In genomic region chrX:115892787-115893671, GRCh38 we compare ENCODE assay signal across 2 cellular contexts.
TF ChIP-seq lines count a peak whose summit lies in the region.

No MANE protein-coding gene starts in this region.

TF ChIP-seq in K562, 482 proteins besides CTCF, POLR2A, EP300 and RAD21 (continued from another document and continues in another):
- TF ChIP-seq, protein P1, sequence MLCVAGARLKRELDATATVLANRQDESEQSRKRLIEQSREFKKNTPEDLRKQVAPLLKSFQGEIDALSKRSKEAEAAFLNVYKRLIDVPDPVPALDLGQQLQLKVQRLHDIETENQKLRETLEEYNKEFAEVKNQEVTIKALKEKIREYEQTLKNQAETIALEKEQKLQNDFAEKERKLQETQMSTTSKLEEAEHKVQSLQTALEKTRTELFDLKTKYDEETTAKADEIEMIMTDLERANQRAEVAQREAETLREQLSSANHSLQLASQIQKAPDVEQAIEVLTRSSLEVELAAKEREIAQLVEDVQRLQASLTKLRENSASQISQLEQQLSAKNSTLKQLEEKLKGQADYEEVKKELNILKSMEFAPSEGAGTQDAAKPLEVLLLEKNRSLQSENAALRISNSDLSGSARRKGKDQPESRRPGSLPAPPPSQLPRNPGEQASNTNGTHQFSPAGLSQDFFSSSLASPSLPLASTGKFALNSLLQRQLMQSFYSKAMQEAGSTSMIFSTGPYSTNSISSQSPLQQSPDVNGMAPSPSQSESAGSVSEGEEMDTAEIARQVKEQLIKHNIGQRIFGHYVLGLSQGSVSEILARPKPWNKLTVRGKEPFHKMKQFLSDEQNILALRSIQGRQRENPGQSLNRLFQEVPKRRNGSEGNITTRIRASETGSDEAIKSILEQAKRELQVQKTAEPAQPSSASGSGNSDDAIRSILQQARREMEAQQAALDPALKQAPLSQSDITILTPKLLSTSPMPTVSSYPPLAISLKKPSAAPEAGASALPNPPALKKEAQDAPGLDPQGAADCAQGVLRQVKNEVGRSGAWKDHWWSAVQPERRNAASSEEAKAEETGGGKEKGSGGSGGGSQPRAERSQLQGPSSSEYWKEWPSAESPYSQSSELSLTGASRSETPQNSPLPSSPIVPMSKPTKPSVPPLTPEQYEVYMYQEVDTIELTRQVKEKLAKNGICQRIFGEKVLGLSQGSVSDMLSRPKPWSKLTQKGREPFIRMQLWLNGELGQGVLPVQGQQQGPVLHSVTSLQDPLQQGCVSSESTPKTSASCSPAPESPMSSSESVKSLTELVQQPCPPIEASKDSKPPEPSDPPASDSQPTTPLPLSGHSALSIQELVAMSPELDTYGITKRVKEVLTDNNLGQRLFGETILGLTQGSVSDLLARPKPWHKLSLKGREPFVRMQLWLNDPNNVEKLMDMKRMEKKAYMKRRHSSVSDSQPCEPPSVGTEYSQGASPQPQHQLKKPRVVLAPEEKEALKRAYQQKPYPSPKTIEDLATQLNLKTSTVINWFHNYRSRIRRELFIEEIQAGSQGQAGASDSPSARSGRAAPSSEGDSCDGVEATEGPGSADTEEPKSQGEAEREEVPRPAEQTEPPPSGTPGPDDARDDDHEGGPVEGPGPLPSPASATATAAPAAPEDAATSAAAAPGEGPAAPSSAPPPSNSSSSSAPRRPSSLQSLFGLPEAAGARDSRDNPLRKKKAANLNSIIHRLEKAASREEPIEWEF (CRISPR knock-in tag; IDR thresholded peaks at IDR 0.05): no peak
- no peak for TF ChIP-seq CREBBP (IDR thresholded peaks at IDR 0.05; ENCODE audit: low read depth, low read length)
- no peak for TF ChIP-seq NR2C2 (CRISPR knock-in tag; IDR thresholded peaks at IDR 0.05)
- TF ChIP-seq NR2C2 (tag; IDR thresholded peaks at IDR 0.05): peak; percentile 70; the same call in 1 of the 2 replicates
- no peak for TF ChIP-seq ZNF140 (CRISPR knock-in tag; IDR thresholded peaks at IDR 0.05)
- TF ChIP-seq, protein P2, sequence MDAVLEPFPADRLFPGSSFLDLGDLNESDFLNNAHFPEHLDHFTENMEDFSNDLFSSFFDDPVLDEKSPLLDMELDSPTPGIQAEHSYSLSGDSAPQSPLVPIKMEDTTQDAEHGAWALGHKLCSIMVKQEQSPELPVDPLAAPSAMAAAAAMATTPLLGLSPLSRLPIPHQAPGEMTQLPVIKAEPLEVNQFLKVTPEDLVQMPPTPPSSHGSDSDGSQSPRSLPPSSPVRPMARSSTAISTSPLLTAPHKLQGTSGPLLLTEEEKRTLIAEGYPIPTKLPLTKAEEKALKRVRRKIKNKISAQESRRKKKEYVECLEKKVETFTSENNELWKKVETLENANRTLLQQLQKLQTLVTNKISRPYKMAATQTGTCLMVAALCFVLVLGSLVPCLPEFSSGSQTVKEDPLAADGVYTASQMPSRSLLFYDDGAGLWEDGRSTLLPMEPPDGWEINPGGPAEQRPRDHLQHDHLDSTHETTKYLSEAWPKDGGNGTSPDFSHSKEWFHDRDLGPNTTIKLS (IDR thresholded peaks at IDR 0.05; ENCODE audit: borderline replicate concordance, low read depth): no peak
- peak; percentile 35; the same call in 1 of the 2 replicates for TF ChIP-seq SMARCA4 (IDR thresholded peaks at IDR 0.05)
- peak; percentile 29; the same call in 1 of the 2 replicates for TF ChIP-seq CTBP1 (IDR thresholded peaks at IDR 0.05; ENCODE audit: borderline replicate concordance)
- no peak for TF ChIP-seq SMAD1 (IDR thresholded peaks at IDR 0.05; ENCODE audit: low read depth, low read length, partially characterized antibody)
- TF ChIP-seq JUNB (CRISPR knock-in tag; conservative IDR thresholded peaks at IDR 0.05): no peak
- no peak for TF ChIP-seq POLR2B (IDR thresholded peaks at IDR 0.05; ENCODE audit: low read depth, partially characterized antibody)
- TF ChIP-seq BRF1 (IDR thresholded peaks at IDR 0.05; ENCODE audit: borderline replicate concordance, extremely low read depth, insufficient read length): no peak
- peak; percentile 33; the same call in 1 of the 2 replicates for TF ChIP-seq ARID1B (IDR thresholded peaks at IDR 0.05)
- no peak for TF ChIP-seq NCOA2 (IDR thresholded peaks at IDR 0.05; ENCODE audit: partially characterized antibody in 2 of 2)
- TF ChIP-seq ILK (tag; IDR thresholded peaks at IDR 0.05; ENCODE audit: borderline replicate concordance, low read depth): no peak
- TF ChIP-seq, protein P3, sequence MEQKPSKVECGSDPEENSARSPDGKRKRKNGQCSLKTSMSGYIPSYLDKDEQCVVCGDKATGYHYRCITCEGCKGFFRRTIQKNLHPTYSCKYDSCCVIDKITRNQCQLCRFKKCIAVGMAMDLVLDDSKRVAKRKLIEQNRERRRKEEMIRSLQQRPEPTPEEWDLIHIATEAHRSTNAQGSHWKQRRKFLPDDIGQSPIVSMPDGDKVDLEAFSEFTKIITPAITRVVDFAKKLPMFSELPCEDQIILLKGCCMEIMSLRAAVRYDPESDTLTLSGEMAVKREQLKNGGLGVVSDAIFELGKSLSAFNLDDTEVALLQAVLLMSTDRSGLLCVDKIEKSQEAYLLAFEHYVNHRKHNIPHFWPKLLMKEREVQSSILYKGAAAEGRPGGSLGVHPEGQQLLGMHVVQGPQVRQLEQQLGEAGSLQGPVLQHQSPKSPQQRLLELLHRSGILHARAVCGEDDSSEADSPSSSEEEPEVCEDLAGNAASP (IDR thresholded peaks at IDR 0.05): no peak
- TF ChIP-seq, protein P4, sequence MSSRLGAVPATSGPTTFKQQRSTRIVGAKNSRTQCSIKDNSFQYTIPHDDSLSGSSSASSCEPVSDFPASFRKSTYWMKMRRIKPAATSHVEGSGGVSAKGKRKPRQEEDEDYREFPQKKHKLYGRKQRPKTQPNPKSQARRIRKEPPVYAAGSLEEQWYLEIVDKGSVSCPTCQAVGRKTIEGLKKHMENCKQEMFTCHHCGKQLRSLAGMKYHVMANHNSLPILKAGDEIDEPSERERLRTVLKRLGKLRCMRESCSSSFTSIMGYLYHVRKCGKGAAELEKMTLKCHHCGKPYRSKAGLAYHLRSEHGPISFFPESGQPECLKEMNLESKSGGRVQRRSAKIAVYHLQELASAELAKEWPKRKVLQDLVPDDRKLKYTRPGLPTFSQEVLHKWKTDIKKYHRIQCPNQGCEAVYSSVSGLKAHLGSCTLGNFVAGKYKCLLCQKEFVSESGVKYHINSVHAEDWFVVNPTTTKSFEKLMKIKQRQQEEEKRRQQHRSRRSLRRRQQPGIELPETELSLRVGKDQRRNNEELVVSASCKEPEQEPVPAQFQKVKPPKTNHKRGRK (tag; IDR thresholded peaks at IDR 0.05): no peak
- TF ChIP-seq, protein P5, sequence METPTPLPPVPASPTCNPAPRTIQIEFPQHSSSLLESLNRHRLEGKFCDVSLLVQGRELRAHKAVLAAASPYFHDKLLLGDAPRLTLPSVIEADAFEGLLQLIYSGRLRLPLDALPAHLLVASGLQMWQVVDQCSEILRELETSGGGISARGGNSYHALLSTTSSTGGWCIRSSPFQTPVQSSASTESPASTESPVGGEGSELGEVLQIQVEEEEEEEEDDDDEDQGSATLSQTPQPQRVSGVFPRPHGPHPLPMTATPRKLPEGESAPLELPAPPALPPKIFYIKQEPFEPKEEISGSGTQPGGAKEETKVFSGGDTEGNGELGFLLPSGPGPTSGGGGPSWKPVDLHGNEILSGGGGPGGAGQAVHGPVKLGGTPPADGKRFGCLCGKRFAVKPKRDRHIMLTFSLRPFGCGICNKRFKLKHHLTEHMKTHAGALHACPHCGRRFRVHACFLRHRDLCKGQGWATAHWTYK (CRISPR knock-in tag; IDR thresholded peaks at IDR 0.05): peak; percentile 12; the same call in 1 of the 2 replicates
- TF ChIP-seq CEBPB (tag; IDR thresholded peaks at IDR 0.05): no peak

TF ChIP-seq in HepG2, 621 proteins besides CTCF, POLR2A, EP300 and RAD21 (continued from another document and continues in another):
- TF ChIP-seq, protein P6, sequence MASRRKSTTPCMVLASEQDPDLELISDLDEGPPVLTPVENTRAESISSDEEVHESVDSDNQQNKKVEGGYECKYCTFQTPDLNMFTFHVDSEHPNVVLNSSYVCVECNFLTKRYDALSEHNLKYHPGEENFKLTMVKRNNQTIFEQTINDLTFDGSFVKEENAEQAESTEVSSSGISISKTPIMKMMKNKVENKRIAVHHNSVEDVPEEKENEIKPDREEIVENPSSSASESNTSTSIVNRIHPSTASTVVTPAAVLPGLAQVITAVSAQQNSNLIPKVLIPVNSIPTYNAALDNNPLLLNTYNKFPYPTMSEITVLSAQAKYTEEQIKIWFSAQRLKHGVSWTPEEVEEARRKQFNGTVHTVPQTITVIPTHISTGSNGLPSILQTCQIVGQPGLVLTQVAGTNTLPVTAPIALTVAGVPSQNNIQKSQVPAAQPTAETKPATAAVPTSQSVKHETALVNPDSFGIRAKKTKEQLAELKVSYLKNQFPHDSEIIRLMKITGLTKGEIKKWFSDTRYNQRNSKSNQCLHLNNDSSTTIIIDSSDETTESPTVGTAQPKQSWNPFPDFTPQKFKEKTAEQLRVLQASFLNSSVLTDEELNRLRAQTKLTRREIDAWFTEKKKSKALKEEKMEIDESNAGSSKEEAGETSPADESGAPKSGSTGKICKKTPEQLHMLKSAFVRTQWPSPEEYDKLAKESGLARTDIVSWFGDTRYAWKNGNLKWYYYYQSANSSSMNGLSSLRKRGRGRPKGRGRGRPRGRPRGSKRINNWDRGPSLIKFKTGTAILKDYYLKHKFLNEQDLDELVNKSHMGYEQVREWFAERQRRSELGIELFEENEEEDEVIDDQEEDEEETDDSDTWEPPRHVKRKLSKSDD (CRISPR knock-in tag; IDR thresholded peaks at IDR 0.05; ENCODE audit: low read depth): 0 out of 2 replicates have a peak, but pooled peaks have one; percentile 34
- TF ChIP-seq, protein P7, sequence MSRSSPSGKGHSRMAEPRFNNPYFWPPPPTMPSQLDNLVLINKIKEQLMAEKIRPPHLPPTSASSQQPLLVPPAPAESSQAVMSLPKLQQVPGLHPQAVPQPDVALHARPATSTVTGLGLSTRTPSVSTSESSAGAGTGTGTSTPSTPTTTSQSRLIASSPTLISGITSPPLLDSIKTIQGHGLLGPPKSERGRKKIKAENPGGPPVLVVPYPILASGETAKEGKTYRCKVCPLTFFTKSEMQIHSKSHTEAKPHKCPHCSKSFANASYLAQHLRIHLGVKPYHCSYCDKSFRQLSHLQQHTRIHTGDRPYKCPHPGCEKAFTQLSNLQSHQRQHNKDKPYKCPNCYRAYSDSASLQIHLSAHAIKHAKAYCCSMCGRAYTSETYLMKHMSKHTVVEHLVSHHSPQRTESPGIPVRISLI (CRISPR knock-in tag; IDR thresholded peaks at IDR 0.05; ENCODE audit: borderline replicate concordance): peak; percentile 86
- no peak for TF ChIP-seq RCOR2 (CRISPR knock-in tag; IDR thresholded peaks at IDR 0.05)
- peak; percentile 58 for TF ChIP-seq FOSL2 (CRISPR knock-in tag; IDR thresholded peaks at IDR 0.05)
- no peak; the same call in 1 of the 2 replicates for TF ChIP-seq SAFB2 (CRISPR knock-in tag; IDR thresholded peaks at IDR 0.05; ENCODE audit: borderline replicate concordance, low read depth)
- TF ChIP-seq, protein P8, sequence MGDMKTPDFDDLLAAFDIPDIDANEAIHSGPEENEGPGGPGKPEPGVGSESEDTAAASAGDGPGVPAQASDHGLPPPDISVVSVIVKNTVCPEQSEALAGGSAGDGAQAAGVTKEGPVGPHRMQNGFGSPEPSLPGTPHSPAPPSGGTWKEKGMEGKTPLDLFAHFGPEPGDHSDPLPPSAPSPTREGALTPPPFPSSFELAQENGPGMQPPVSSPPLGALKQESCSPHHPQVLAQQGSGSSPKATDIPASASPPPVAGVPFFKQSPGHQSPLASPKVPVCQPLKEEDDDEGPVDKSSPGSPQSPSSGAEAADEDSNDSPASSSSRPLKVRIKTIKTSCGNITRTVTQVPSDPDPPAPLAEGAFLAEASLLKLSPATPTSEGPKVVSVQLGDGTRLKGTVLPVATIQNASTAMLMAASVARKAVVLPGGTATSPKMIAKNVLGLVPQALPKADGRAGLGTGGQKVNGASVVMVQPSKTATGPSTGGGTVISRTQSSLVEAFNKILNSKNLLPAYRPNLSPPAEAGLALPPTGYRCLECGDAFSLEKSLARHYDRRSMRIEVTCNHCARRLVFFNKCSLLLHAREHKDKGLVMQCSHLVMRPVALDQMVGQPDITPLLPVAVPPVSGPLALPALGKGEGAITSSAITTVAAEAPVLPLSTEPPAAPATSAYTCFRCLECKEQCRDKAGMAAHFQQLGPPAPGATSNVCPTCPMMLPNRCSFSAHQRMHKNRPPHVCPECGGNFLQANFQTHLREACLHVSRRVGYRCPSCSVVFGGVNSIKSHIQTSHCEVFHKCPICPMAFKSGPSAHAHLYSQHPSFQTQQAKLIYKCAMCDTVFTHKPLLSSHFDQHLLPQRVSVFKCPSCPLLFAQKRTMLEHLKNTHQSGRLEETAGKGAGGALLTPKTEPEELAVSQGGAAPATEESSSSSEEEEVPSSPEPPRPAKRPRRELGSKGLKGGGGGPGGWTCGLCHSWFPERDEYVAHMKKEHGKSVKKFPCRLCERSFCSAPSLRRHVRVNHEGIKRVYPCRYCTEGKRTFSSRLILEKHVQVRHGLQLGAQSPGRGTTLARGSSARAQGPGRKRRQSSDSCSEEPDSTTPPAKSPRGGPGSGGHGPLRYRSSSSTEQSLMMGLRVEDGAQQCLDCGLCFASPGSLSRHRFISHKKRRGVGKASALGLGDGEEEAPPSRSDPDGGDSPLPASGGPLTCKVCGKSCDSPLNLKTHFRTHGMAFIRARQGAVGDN (CRISPR knock-in tag; IDR thresholded peaks at IDR 0.05): peak; percentile 72
- TF ChIP-seq, protein P9, sequence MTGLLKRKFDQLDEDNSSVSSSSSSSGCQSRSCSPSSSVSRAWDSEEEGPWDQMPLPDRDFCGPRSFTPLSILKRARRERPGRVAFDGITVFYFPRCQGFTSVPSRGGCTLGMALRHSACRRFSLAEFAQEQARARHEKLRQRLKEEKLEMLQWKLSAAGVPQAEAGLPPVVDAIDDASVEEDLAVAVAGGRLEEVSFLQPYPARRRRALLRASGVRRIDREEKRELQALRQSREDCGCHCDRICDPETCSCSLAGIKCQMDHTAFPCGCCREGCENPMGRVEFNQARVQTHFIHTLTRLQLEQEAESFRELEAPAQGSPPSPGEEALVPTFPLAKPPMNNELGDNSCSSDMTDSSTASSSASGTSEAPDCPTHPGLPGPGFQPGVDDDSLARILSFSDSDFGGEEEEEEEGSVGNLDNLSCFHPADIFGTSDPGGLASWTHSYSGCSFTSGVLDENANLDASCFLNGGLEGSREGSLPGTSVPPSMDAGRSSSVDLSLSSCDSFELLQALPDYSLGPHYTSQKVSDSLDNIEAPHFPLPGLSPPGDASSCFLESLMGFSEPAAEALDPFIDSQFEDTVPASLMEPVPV (CRISPR knock-in tag; IDR thresholded peaks at IDR 0.05): peak; percentile 73; the same call in 1 of the 2 replicates
- no peak for TF ChIP-seq KLF9 (CRISPR knock-in tag; IDR thresholded peaks at IDR 0.05; ENCODE audit: low read depth)
- no peak for TF ChIP-seq TOPORS (CRISPR knock-in tag; IDR thresholded peaks at IDR 0.05)
- no peak for TF ChIP-seq ZC3H13 (CRISPR knock-in tag; IDR thresholded peaks at IDR 0.05)
- peak; percentile 55 for TF ChIP-seq ZNF331 (CRISPR knock-in tag; IDR thresholded peaks at IDR 0.05)
- no peak for TF ChIP-seq NCOA1 (CRISPR knock-in tag; IDR thresholded peaks at IDR 0.05)
- TF ChIP-seq CEBPG (CRISPR knock-in tag; IDR thresholded peaks at IDR 0.05): no peak; the same call in 1 of the 2 replicates
- 0 out of 2 replicates have a peak, but pooled peaks have one; percentile 68 for TF ChIP-seq BRD4 (CRISPR knock-in tag; IDR thresholded peaks at IDR 0.05)
- TF ChIP-seq SOX6 (IDR thresholded peaks at IDR 0.05): no peak
- peak; percentile 50; the same call in 1 of the 2 replicates for TF ChIP-seq SOX6 (CRISPR knock-in tag; IDR thresholded peaks at IDR 0.05)
- peak; percentile 89 for TF ChIP-seq SALL1 (CRISPR knock-in tag; IDR thresholded peaks at IDR 0.05)
- 0 out of 2 replicates have a peak, but pooled peaks have one; percentile 73 for TF ChIP-seq ZNF224 (CRISPR knock-in tag; IDR thresholded peaks at IDR 0.05)
- TF ChIP-seq SKI (IDR thresholded peaks at IDR 0.05; ENCODE audit: partially characterized antibody): no peak
- 0 out of 2 replicates have a peak, but pooled peaks have one; percentile 32 for TF ChIP-seq YEATS4 (CRISPR knock-in tag; IDR thresholded peaks at IDR 0.05; ENCODE audit: borderline replicate concordance)
